Comparison of ENCODE assay signal across 8 cellular contexts in the genomic region with DNA sequence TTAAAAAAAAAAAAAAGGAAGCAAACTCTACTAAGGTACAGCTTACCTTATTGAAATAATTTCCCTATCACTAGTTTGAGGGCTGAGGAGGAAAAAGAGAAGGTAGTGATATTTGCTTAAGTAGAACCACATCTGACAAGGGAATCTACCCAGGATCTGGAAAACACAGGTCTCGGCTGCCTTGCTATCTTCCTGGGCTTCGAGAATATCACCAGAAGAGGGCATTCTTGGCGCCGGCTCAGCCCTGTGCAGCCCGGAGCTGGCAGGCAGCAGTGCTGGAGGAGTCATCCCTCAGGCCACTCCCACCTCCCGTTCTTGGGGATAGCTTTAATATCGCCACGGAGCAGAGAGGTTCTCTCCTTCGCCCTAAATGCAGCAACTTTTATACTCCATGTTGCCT.
A peak's percentile ranks its signal among the peaks of the same experiment; 100 is the strongest.
DNase-seq lines count a peak whose midpoint lies in the region; ATAC-seq and TF ChIP-seq lines count a peak whose summit lies in the region.

No MANE protein-coding gene starts in this region.

- intact Hi-C loops in A673 (cut with micrococcal nuclease; ENCODE audit: unreplicated experiment), result loop anchor here (5.0 kb wide), 4 partner anchors 159 to 1294 kb away; a partner anchor contains a TSS

- H3K79me2 ChIP-seq in smooth muscle cell (ENCODE audit: low read depth), result no peaks in the 10 kb centered on the region

- H3K36me3 ChIP-seq in A673 (ENCODE audit: insufficient read depth, low read length, poor library complexity, severe bottlenecking) (no peaks in the 10 kb centered on the region), smooth muscle cell (ENCODE audit: low read depth) (no peaks in the 10 kb centered on the region)

- CTCF ChIA-PET in A673 (lab: Charles Lee), result interaction anchor here (0.6 to 0.7 kb wide), 6 partner anchors 60 to 1437 kb away, joined by 3 to 4 read pairs (median 3); no protein-coding TSS in a partner anchor

- POLR2A ChIA-PET in A673 (lab: Charles Lee; ENCODE audit: low non-redundant PET), result interaction anchor here (0.5 kb wide), 1 partner anchor 912 kb away, joined by 8 read pairs; no protein-coding TSS in a partner anchor

- DNase-seq in A673 (ENCODE audit: low spot score), result peak; percentile 92
- DNase-seq in LNCaP clone FGC (ENCODE audit: low read depth), result peak; percentile 19
- DNase-seq in T1000 (lab: John Stamatoyannopoulos, UW), result peak; percentile 44
- DNase-seq in astrocyte of the hippocampus (ENCODE audit: low read depth, low spot score), result peak; percentile 90
- DNase-seq in iPS-NIHi11 (ENCODE audit: low spot score), result peak; percentile 79
- DNase-seq in smooth muscle cell (lab: John Stamatoyannopoulos, UW; ENCODE audit: unreplicated experiment), result peak; percentile 14

- peak overlapping the region; percentile 85 for H3K27ac ChIP-seq in A673 (ENCODE audit: low read depth, low read length, poor library complexity, severe bottlenecking)
- no peak overlapping the region for H3K27ac ChIP-seq in smooth muscle cell (ENCODE audit: low read depth)

- H3K9me3 ChIP-seq in A673 (ENCODE audit: low read depth, low read length, poor library complexity, severe bottlenecking), result no peaks in the 10 kb centered on the region
- no peaks in the 10 kb centered on the region for H3K9me3 ChIP-seq in smooth muscle cell (replicated peaks; ENCODE audit: low read depth)

- peak overlapping the region; percentile 75 for H2AFZ ChIP-seq in smooth muscle cell (ENCODE audit: low read depth)

- TF ChIP-seq CTCF in A673 (conservative IDR thresholded peaks at IDR 0.05; ENCODE audit: low read depth, low read length), result peak; percentile 71
- peak; percentile 63 for TF ChIP-seq CTCF in LNCaP clone FGC (IDR thresholded peaks at IDR 0.05; ENCODE audit: control insufficient read depth, extremely low read depth, insufficient read depth)
- TF ChIP-seq CTCF in smooth muscle cell (IDR thresholded peaks at IDR 0.05; ENCODE audit: borderline replicate concordance, insufficient read depth, poor library complexity, severe bottlenecking), result peak; percentile 57

- H3K27me3 ChIP-seq in A673 (replicated peaks; ENCODE audit: insufficient read depth, low read depth, low read length, poor library complexity), result no peaks in the 10 kb centered on the region
- H3K27me3 ChIP-seq in smooth muscle cell (ENCODE audit: low read depth), result no peaks in the 10 kb centered on the region

- H3K4me2 ChIP-seq in smooth muscle cell, result peak overlapping the region; percentile 84

- 3% methylated on average over 9 of the region's 9 CpGs for WGBS in smooth muscle cell (ENCODE audit: low lambda C conversion rate)

- no peaks in the 10 kb centered on the region for H3F3A ChIP-seq in smooth muscle cell (ENCODE audit: low read depth)

- H3K4me3 ChIP-seq in A673 (ENCODE audit: low read depth, low read length, poor library complexity, severe bottlenecking) (peak overlapping the region; percentile 46), LNCaP clone FGC (ENCODE audit: low read depth, low read length) (no peak overlapping the region), smooth muscle cell (peak overlapping the region; percentile 35)

- no peak overlapping the region for H3K9ac ChIP-seq in smooth muscle cell (ENCODE audit: low read depth)

- ATAC-seq in HG03342 (IDR thresholded peaks at IDR 0.05; ENCODE audit: unreplicated experiment) (no peak), GM18517 (IDR thresholded peaks at IDR 0.05; ENCODE audit: unreplicated experiment) (no peak)

- no TSS peak for BruUV-seq in A673 (replicated peaks; lab: Mats Ljungman, UMichigan)

- H4K20me1 ChIP-seq in smooth muscle cell (ENCODE audit: low read depth), result no peaks in the 10 kb centered on the region

- peaks cover 33% of the 10 kb centered on the region for H3K4me1 ChIP-seq in A673 (ENCODE audit: insufficient read depth, low read length, poor library complexity, severe bottlenecking)
- H3K4me1 ChIP-seq in smooth muscle cell (ENCODE audit: low read depth), result no peaks in the 10 kb centered on the region

Comparison
In these comparisons a context has a peak if more than half of its experiments do, and no peak if none do; other contexts are left out.
1. DNase-seq: peak in every context shown above with its lines; median percentile 92 in A673; 90 in astrocyte of the hippocampus; 79 in iPS-NIHi11; 44 in T1000; 19 in LNCaP clone FGC; 14 in smooth muscle cell.